ENCODE assay signal across 20 cellular contexts in genomic region chr3:37536799-37537311, GRCh38.
DNase-seq lines count a peak whose midpoint lies in the region; ATAC-seq and TF ChIP-seq lines count a peak whose summit lies in the region.
"Had no signal": no experiment of that assay in that cellular context is flagged by ENCODE, and none has a peak within 500 bp of the region (broad histone marks: within the 10 kb centered on the region; RNA-seq: fewer than 3 reads in every experiment).

No MANE protein-coding gene starts in this region.

- H3K9me3 ChIP-seq in heart right ventricle (no peaks in the 10 kb centered on the region), stomach smooth muscle (ENCODE audit: control insufficient read depth in 2 of 2, low read length in 2 of 2) (no peaks in the 10 kb centered on the region), ovary (no peaks in the 10 kb centered on the region), smooth muscle cell (replicated peaks; ENCODE audit: low read depth) (no peaks in the 10 kb centered on the region)

- no peaks in the 10 kb centered on the region for H3F3A ChIP-seq in smooth muscle cell (ENCODE audit: low read depth)

- H3K27me3 ChIP-seq in heart right ventricle (no peaks in the 10 kb centered on the region), stomach smooth muscle (ENCODE audit: control insufficient read depth in 1 of 2, insufficient read depth in 2 of 2, low read length in 2 of 2) (no peaks in the 10 kb centered on the region), ovary (no peaks in the 10 kb centered on the region), smooth muscle cell (ENCODE audit: low read depth) (peaks cover 44% of the 10 kb centered on the region)

- H3K4me1 Mint-ChIP-seq in brain: peaks cover 15% of the 10 kb centered on the region

- no peak overlapping the region for H2AFZ ChIP-seq in smooth muscle cell (ENCODE audit: low read depth)
- H2AFZ ChIP-seq: GM23248, PC-9 had no signal

- WGBS in heart right ventricle, 2 donors: 78 to 79% methylated on average over 5 of the region's 5 CpGs
- WGBS in ovary, 3 donors: 29 to 50% (median 33%) methylated on average over 5 of the region's 5 CpGs
- 87% methylated on average over 5 of the region's 5 CpGs for WGBS in smooth muscle cell (ENCODE audit: low lambda C conversion rate)

- H3K36me3 ChIP-seq in heart right ventricle (peaks cover 0 to 95% (median 24%) of the 10 kb centered on the region in 9 donors), stomach smooth muscle (ENCODE audit: control insufficient read depth in 2 of 2, insufficient read depth in 2 of 2, low read length in 2 of 2) (peaks cover 23 to 52% of the 10 kb centered on the region in 2 donors), ovary (no peaks in the 10 kb centered on the region), smooth muscle cell (ENCODE audit: low read depth) (no peaks in the 10 kb centered on the region)

- no peak for TF ChIP-seq POLR2A in ovary (IDR thresholded peaks at IDR 0.05)

- no peak overlapping the region for H3K4me2 ChIP-seq in smooth muscle cell
- H3K4me2 ChIP-seq: PC-9 had no signal

- intact Hi-C loops in heart right ventricle (cut with DNase I) (loop anchor here in 3 of 10 donors (5.0 to 10.0 kb wide), 3 partner anchors 200 to 238 kb away; no protein-coding TSS in a partner anchor), cardiac septum (cut with DNase I) (loop anchor here (5.0 kb wide), 1 partner anchor 200 kb away; no protein-coding TSS in a partner anchor), ovary (cut with DNase I) (loop anchor here in 1 of 4 donors (10.0 kb wide), 1 partner anchor 248 kb away; no protein-coding TSS in a partner anchor)

- peak overlapping the region in 3 of 5 experiments; percentile 10 to 82 (median 69) for H3K27ac Mint-ChIP-seq in brain
- H3K27ac Mint-ChIP-seq: CD8-positive, alpha-beta T cell had no signal

- TF ChIP-seq EP300 in ovary (IDR thresholded peaks at IDR 0.05): no peak

- no peaks in the 10 kb centered on the region for H3K9me3 Mint-ChIP-seq in brain
- H3K9me3 Mint-ChIP-seq: CD8-positive, alpha-beta T cell had no signal

- peaks cover 14% of the 10 kb centered on the region for H3K36me3 Mint-ChIP-seq in brain
- H3K36me3 Mint-ChIP-seq: CD8-positive, alpha-beta T cell had no signal

- H3K9ac ChIP-seq in stomach smooth muscle (ENCODE audit: low read length in 2 of 2): no peak overlapping the region
- H3K9ac ChIP-seq in smooth muscle cell (ENCODE audit: low read depth): no peak overlapping the region
- H3K9ac ChIP-seq: GM23248 had no signal

- H3K27ac ChIP-seq in heart right ventricle (peak overlapping the region in 6 of 10 donors; percentile 31 to 77 (median 64)), stomach smooth muscle (ENCODE audit: low read length) (peak overlapping the region; percentile 66), ovary (no peak overlapping the region), smooth muscle cell (ENCODE audit: low read depth) (no peak overlapping the region)
- H3K27ac ChIP-seq: GM23248, PC-9 had no signal

- no peak overlapping the region for H3K4me3 Mint-ChIP-seq in brain
- H3K4me3 Mint-ChIP-seq: CD8-positive, alpha-beta T cell had no signal

- no peak for DNase-seq in heart right ventricle
- no peak for DNase-seq in cardiac septum (ENCODE audit: low spot score)
- peak; percentile 92 for DNase-seq in Jurkat, Clone E6-1 (ENCODE audit: low read depth, low spot score)
- no peak for DNase-seq in ovary
- no peak for DNase-seq in smooth muscle cell (lab: John Stamatoyannopoulos, UW; ENCODE audit: unreplicated experiment)
- DNase-seq: CD8-positive, alpha-beta T cell; DMS153; H7; Kasumi-1; MV-4-11; NCI-H1105; NCI-H1436 treated with DMSO at 0.1 percent for 48 hours; NCI-H187 treated with DMSO at 0.1 percent for 48 hours; NCI-H82; PC-9 had no signal

- H3K79me2 ChIP-seq in smooth muscle cell (ENCODE audit: low read depth): no peaks in the 10 kb centered on the region

- no peaks in the 10 kb centered on the region for H4K20me1 ChIP-seq in smooth muscle cell (ENCODE audit: low read depth)

- H3K27me3 Mint-ChIP-seq in brain: peaks cover 3% of the 10 kb centered on the region

- H3K4me3 ChIP-seq in heart right ventricle: no peak overlapping the region
- H3K4me3 ChIP-seq in Jurkat, Clone E6-1 (ENCODE audit: low read length): no peak overlapping the region
- no peak overlapping the region for H3K4me3 ChIP-seq in stomach smooth muscle (ENCODE audit: low read length in 2 of 2)
- H3K4me3 ChIP-seq in ovary: no peak overlapping the region
- H3K4me3 ChIP-seq in smooth muscle cell: no peak overlapping the region
- H3K4me3 ChIP-seq: GM23248, K562, PC-9 had no signal

- no peak for TF ChIP-seq CTCF in heart right ventricle (IDR thresholded peaks at IDR 0.05)
- no peak for TF ChIP-seq CTCF in brain (conservative IDR thresholded peaks at IDR 0.05)
- TF ChIP-seq CTCF in ovary (IDR thresholded peaks at IDR 0.05): no peak
- no peak for TF ChIP-seq CTCF in smooth muscle cell (IDR thresholded peaks at IDR 0.05; ENCODE audit: borderline replicate concordance, insufficient read depth, poor library complexity, severe bottlenecking)

- peaks cover 8 to 81% (median 46%) of the 10 kb centered on the region in 9 donors for H3K4me1 ChIP-seq in heart right ventricle
- H3K4me1 ChIP-seq in stomach smooth muscle (ENCODE audit: control insufficient read depth, insufficient read depth, low read length): peaks cover 32% of the 10 kb centered on the region
- H3K4me1 ChIP-seq in ovary (ENCODE audit: insufficient read depth): peaks cover 8% of the 10 kb centered on the region
- no peaks in the 10 kb centered on the region for H3K4me1 ChIP-seq in smooth muscle cell (ENCODE audit: low read depth)

- no peak for ATAC-seq in heart right ventricle
- ATAC-seq in GM18907 (IDR thresholded peaks at IDR 0.05; ENCODE audit: unreplicated experiment): no peak
- ATAC-seq: CD8-positive, alpha-beta T cell had no signal

Comparison
In these comparisons a context has a peak if more than half of its experiments do, and no peak if none do; other contexts are left out.
1. H3K27ac ChIP-seq: peak in heart right ventricle (6 of 10) and stomach smooth muscle (single experiment); none in ovary (0 of 2) and smooth muscle cell (single experiment).